ENCODE assay signal across 8 cellular contexts in the genomic region with DNA sequence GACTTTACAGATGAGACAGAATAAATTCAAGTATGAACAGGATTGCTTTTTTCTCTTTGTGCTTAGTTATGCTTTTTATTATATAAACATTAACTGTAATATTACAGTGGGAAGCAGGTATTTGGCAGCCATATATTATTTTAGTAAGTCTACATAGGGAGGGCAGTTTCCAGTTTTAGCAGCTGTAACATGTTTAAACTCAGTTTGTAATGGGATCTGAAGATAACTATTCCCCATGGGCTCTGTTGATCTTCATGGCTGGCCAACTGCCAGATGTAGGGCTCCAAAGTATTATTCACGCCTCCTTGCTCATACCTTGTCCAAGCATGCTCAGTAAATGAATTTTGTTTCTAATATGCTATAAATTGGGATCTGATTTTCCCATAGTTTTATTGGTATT.
DNase-seq lines count a peak whose midpoint lies in the region; ATAC-seq, FAIRE-seq and TF ChIP-seq lines count a peak whose summit lies in the region.

No MANE protein-coding gene starts in this region.

- no TSS peak for BruUV-seq in Caco-2 (replicated peaks; lab: Mats Ljungman, UMichigan)

- H3K4me1 Mint-ChIP-seq in Caco-2 (ENCODE audit: low read depth, unreplicated experiment) (peaks cover 53% of the 10 kb centered on the region), astrocyte (ENCODE audit: low read depth, unreplicated experiment) (peaks cover 46% of the 10 kb centered on the region)

- 44% methylated on average over 1 of the region's 1 CpG for WGBS in right lobe of liver (ENCODE audit: insufficient coverage, low coverage, low lambda C conversion rate, missing lambda C conversion rate)

- H3K9me3 Mint-ChIP-seq in Caco-2 (ENCODE audit: unreplicated experiment) (peaks cover 7% of the 10 kb centered on the region), astrocyte (ENCODE audit: unreplicated experiment) (no peaks in the 10 kb centered on the region)

- H3K9me3 ChIP-seq in Caco-2 (no peaks in the 10 kb centered on the region), astrocyte (ENCODE audit: insufficient read depth, low read depth, low read length) (no peaks in the 10 kb centered on the region), right lobe of liver (no peaks in the 10 kb centered on the region), uterus (no peaks in the 10 kb centered on the region)

- H3K27me3 ChIP-seq in Caco-2 (replicated peaks; ENCODE audit: control insufficient read depth, insufficient read depth, low read length) = no peaks in the 10 kb centered on the region
- H3K27me3 ChIP-seq in astrocyte (ENCODE audit: insufficient read depth, low read length) = no peaks in the 10 kb centered on the region
- no peaks in the 10 kb centered on the region for H3K27me3 ChIP-seq in right lobe of liver
- H3K27me3 ChIP-seq in uterus = no peaks in the 10 kb centered on the region

- H4K20me1 ChIP-seq in astrocyte (ENCODE audit: insufficient read depth, low read length) = peaks cover 14% of the 10 kb centered on the region

- no peak overlapping the region for H3K4me3 ChIP-seq in Caco-2 (ENCODE audit: low read depth, low read length)
- H3K4me3 ChIP-seq in astrocyte (ENCODE audit: insufficient read depth, low read depth, low read length) = no peak overlapping the region
- no peak overlapping the region for H3K4me3 ChIP-seq in right lobe of liver
- H3K4me3 ChIP-seq in uterus = no peak overlapping the region

- H3K27ac ChIP-seq in astrocyte (ENCODE audit: low read depth, low read length) = peak overlapping the region; percentile 80
- peak overlapping the region in 2 of 3 donors; percentile 29 to 31 for H3K27ac ChIP-seq in right lobe of liver
- H3K27ac ChIP-seq in uterus = peak overlapping the region; percentile 80 to 89

- H3K36me3 Mint-ChIP-seq in Caco-2 (ENCODE audit: insufficient read depth, unreplicated experiment) (peaks cover 100% of the 10 kb centered on the region), astrocyte (ENCODE audit: low read depth, unreplicated experiment) (peaks cover 29% of the 10 kb centered on the region)

- intact Hi-C loops in Caco-2 (cut with micrococcal nuclease; ENCODE audit: unreplicated experiment) = loop anchor here (1.0 kb wide), 1 partner anchor 9 kb away; no protein-coding TSS in a partner anchor
- intact Hi-C loops in right lobe of liver (cut with DNase I) = no loop called here
- intact Hi-C loops in uterus (cut with DNase I; ENCODE audit: low total_unique reads) = no loop called here

- POLR2A ChIA-PET in Caco-2 (lab: Charles Lee) = no interaction called here

- H3K4me2 ChIP-seq in astrocyte (ENCODE audit: low read length) = peak overlapping the region; percentile 0

- H2AFZ ChIP-seq in astrocyte (ENCODE audit: low read depth, low read length) = no peak overlapping the region

- H3K9ac ChIP-seq in astrocyte (ENCODE audit: low read length) = peak overlapping the region; percentile 62

- peaks cover 46% of the 10 kb centered on the region for H3K4me1 ChIP-seq in Caco-2
- H3K4me1 ChIP-seq in astrocyte (ENCODE audit: insufficient read depth, low read length) = peaks cover 34% of the 10 kb centered on the region
- peaks cover 0 to 29% (median 0%) of the 10 kb centered on the region in 4 donors for H3K4me1 ChIP-seq in right lobe of liver
- peaks cover 0 to 14% of the 10 kb centered on the region in 2 donors for H3K4me1 ChIP-seq in uterus

- ATAC-seq in right lobe of liver (no peak), GM19455 (IDR thresholded peaks at IDR 0.05; ENCODE audit: unreplicated experiment) (no peak), HG03378 (IDR thresholded peaks at IDR 0.05; ENCODE audit: unreplicated experiment) (no peak)

- no peaks in the 10 kb centered on the region for H3K27me3 Mint-ChIP-seq in Caco-2 (ENCODE audit: insufficient read depth, unreplicated experiment)
- no peaks in the 10 kb centered on the region for H3K27me3 Mint-ChIP-seq in astrocyte (ENCODE audit: low read depth, unreplicated experiment)

- H3K79me2 ChIP-seq in astrocyte (ENCODE audit: insufficient read depth, low read length) = peaks cover 74% of the 10 kb centered on the region

- H3K4me3 Mint-ChIP-seq in Caco-2 (ENCODE audit: unreplicated experiment) = no peak overlapping the region
- peak overlapping the region; percentile 27 for H3K4me3 Mint-ChIP-seq in astrocyte (ENCODE audit: unreplicated experiment)

- TF ChIP-seq CTCF in Caco-2 (IDR thresholded peaks at IDR 0.05; ENCODE audit: insufficient read depth in 1 of 2, low read depth in 1 of 2, low read length in 1 of 2, severe bottlenecking in 1 of 2, unreplicated experiment in 1 of 2) (no peak), astrocyte (IDR thresholded peaks at IDR 0.05; ENCODE audit: insufficient read depth, low read depth, low read length) (no peak), right lobe of liver (IDR thresholded peaks at IDR 0.05) (no peak), uterus (IDR thresholded peaks at IDR 0.05) (no peak)

- DNase-seq in Caco-2 (no peak), NCI-H2081 treated with DMSO at 0.1 percent for 48 hours (lab: John Stamatoyannopoulos, UW) (peak; percentile 73), astrocyte (ENCODE audit: low read depth) (peak; percentile 66), right lobe of liver (no peak), uterus (peak; percentile 69), pons (ENCODE audit: low spot score) (no peak)

- H3K27ac Mint-ChIP-seq in Caco-2 (ENCODE audit: unreplicated experiment) (peak overlapping the region; percentile 50), astrocyte (ENCODE audit: unreplicated experiment) (peak overlapping the region; percentile 51)

- no peak for FAIRE-seq in astrocyte (lab: Jason Lieb, UNC)

- CTCF ChIA-PET in Caco-2 (lab: Charles Lee) = no interaction called here

- TF ChIP-seq POLR2A in right lobe of liver (IDR thresholded peaks at IDR 0.05) (no peak), uterus (IDR thresholded peaks at IDR 0.05) (no peak)

- H3K36me3 ChIP-seq in Caco-2 (ENCODE audit: control insufficient read depth, insufficient read depth, low read length) (peaks cover 12% of the 10 kb centered on the region), astrocyte (ENCODE audit: insufficient read depth, low read length) (peaks cover 30% of the 10 kb centered on the region), right lobe of liver (peaks cover 0 to 7% (median under 1%) of the 10 kb centered on the region in 4 donors), uterus (no peaks in the 10 kb centered on the region)

Comparison
In these comparisons a context has a peak if more than half of its experiments do, and no peak if none do; other contexts are left out.
1. DNase-seq: peak in NCI-H2081 treated with DMSO at 0.1 percent for 48 hours (single experiment), astrocyte (single experiment) and uterus (2 of 2); none in Caco-2 (0 of 2), right lobe of liver (0 of 3) and pons (single experiment).
2. H3K27ac ChIP-seq: peak in every context shown above with its lines; median percentile 84 in uterus; 80 in astrocyte; 30 in right lobe of liver.